ENCODE assay signal across 8 cellular contexts in the genomic region with DNA sequence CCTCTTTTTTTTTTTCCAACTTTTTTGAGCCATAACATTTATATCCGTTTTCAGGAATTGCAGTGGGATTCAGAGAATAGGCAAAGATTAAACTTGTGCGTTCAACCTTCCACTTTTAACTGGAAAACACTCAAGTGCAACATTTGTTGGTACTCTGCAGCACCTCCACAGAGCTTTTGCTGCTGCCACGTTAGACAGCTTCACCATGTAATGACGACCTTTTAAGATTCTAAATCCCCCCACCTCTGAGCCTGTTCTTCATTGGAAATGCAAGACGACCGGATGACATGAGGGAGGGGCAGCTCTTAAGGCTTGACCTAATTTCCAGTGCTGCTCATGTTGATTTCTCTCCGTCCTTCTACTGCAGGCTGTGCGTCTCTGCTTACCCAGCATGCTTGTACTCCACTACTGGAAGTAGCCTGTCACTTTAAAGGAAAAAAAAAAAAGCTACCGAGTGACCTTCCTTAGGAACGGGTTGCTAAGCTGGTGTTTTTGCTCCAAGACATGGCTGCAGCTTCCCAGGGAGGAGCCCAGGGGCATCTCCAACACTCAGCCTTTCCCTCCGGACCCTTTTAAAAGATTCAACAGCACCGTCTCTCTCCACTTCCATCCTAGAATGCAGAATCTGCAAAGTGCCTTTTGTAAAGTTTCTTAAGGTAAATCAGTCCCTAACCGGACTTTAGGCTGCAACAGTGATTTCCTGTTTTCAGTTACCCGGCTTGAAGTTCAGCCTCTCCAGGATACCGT. TPM values are rescaled to one million over a fixed set of nuclear protein-coding genes. Genes with fewer than 3 reads are reported as not detected.
DNase-seq lines count a peak whose midpoint lies in the region; ATAC-seq, FAIRE-seq and TF ChIP-seq lines count a peak whose summit lies in the region.

A gene (plus strand): TSS at position 481 of the 747 bp plus-strand sequence. CDS start 6,051 bp downstream, outside the sequence.

- H3K27me3 ChIP-seq in adipocyte (replicated peaks; ENCODE audit: control insufficient read depth, insufficient read depth, low read length) (no peaks in the 10 kb centered on the region), ovary (no peaks in the 10 kb centered on the region)

- peaks cover 17% of the 10 kb centered on the region for H3K4me1 Mint-ChIP-seq in HFFc6 (ENCODE audit: low read depth)

- H3K9ac ChIP-seq in adipocyte (ENCODE audit: low read length), result peak within 1 kb of the TSS; percentile 81

- peaks cover 4% of the 10 kb centered on the region; the same call in 1 of the 2 replicates for H3K27me3 Mint-ChIP-seq in HFFc6 (ENCODE audit: insufficient read depth)

- TF ChIP-seq CTCF in A549 (IDR thresholded peaks at IDR 0.05) (no peak), HFFc6 (IDR thresholded peaks at IDR 0.05) (no peak), ovary (IDR thresholded peaks at IDR 0.05) (no peak)

- H3K4me1 ChIP-seq in A549, result no peaks in the 10 kb centered on the region
- peaks cover 13% of the 10 kb centered on the region for H3K4me1 ChIP-seq in adipocyte (ENCODE audit: control insufficient read depth, insufficient read depth, low read length)
- H3K4me1 ChIP-seq in ovary (ENCODE audit: insufficient read depth), result peaks cover 6% of the 10 kb centered on the region

- H3K9me3 Mint-ChIP-seq in HFFc6, result no peaks in the 10 kb centered on the region

- POLR2A ChIA-PET in A549 (lab: Yijun Ruan, JAX), result interaction anchor here (0.6 to 1.7 kb wide), 2 partner anchors 10 to 1900 kb away, joined by 3 to 4 read pairs; no protein-coding TSS in a partner anchor

- no peaks in the 10 kb centered on the region for H3K36me3 Mint-ChIP-seq in HFFc6 (ENCODE audit: low read depth)

- intact Hi-C loops in left cardiac atrium (cut with DNase I), result no loop called here
- intact Hi-C loops in ovary (cut with DNase I), result loop anchor here in 3 of 4 donors (10.0 kb wide), 4 partner anchors 175 to 795 kb away; a partner anchor contains a TSS

- H3K4me3 Mint-ChIP-seq in HFFc6, result peak within 1 kb of the TSS; percentile 95

- no peak for FAIRE-seq in A549 (lab: Jason Lieb, UNC)

- CTCF ChIA-PET in A549 (lab: Yijun Ruan, JAX), result interaction anchor here (0.5 to 3.0 kb wide), 8 partner anchors 10 to 1812 kb away, joined by 3 to 18 read pairs (median 4); no protein-coding TSS in a partner anchor

- ATAC-seq in A549, result peak; percentile 98 to 99
- ATAC-seq in left cardiac atrium, result peak; percentile 90 to 95
- no peak for ATAC-seq in GM18517 (IDR thresholded peaks at IDR 0.05; ENCODE audit: unreplicated experiment)
- ATAC-seq in GM21423 (IDR thresholded peaks at IDR 0.05; ENCODE audit: unreplicated experiment), result no peak

- peak within 1 kb of the TSS; percentile 93 for H3K4me2 ChIP-seq in A549

- TF ChIP-seq EP300 in A549 (IDR thresholded peaks at IDR 0.05) (no peak), ovary (IDR thresholded peaks at IDR 0.05) (no peak)

- WGBS in A549 (ENCODE audit: missing lambda C conversion rate), result 2% methylated on average over 15 of the region's 15 CpGs
- 1 to 2% (median 1%) methylated on average over 15 of the region's 15 CpGs for WGBS in ovary, 3 donors

- H3K9me3 ChIP-seq in A549 (no peaks in the 10 kb centered on the region), adipocyte (ENCODE audit: control insufficient read depth, low read length) (no peaks in the 10 kb centered on the region), ovary (no peaks in the 10 kb centered on the region)

- TF ChIP-seq POLR2A in A549 (IDR thresholded peaks at IDR 0.05; ENCODE audit: low read length) (no peak), ovary (IDR thresholded peaks at IDR 0.05) (no peak)

- H3K27ac Mint-ChIP-seq in HFFc6, result peak within 1 kb of the TSS; percentile 88

- H3K4me3 ChIP-seq in A549 (peak within 1 kb of the TSS; percentile 61), adipocyte (ENCODE audit: low read length) (peak within 1 kb of the TSS; percentile 92), ovary (peak within 1 kb of the TSS; percentile 50)

- DNase-seq in A549 (ENCODE audit: low read depth in 1 of 2, low spot score in 1 of 2) (peak; percentile 38 to 58), HFFc6 (peak; percentile 44), adipocyte (ENCODE audit: low read depth) (peak; percentile 71), left cardiac atrium (no peak), ovary (no peak), NCI-H2196 treated with DMSO at 0.1 percent for 48 hours (lab: John Stamatoyannopoulos, UW; ENCODE audit: unreplicated experiment) (no peak)

- peak within 1 kb of the TSS; percentile 63 to 81 for H3K27ac ChIP-seq in A549
- no peak within 1 kb of the TSS for H3K27ac ChIP-seq in ovary

- H3K36me3 ChIP-seq in adipocyte (ENCODE audit: control insufficient read depth, insufficient read depth, low read length, severe bottlenecking) (no peaks in the 10 kb centered on the region), ovary (no peaks in the 10 kb centered on the region)

- no peak for TF ChIP-seq RAD21 in A549 (conservative IDR thresholded peaks at IDR 0.05 in 1 of 2, IDR thresholded peaks at IDR 0.05 in 1 of 2)

TF ChIP-seq in A549, 52 proteins besides CTCF, POLR2A, EP300 and RAD21:
- TF ChIP-seq MAZ (IDR thresholded peaks at IDR 0.05; ENCODE audit: borderline replicate concordance, low read depth, low read length) (no peak), FOSB (CRISPR knock-in tag; IDR thresholded peaks at IDR 0.05) (no peak), ZFP36 (IDR thresholded peaks at IDR 0.05; ENCODE audit: borderline replicate concordance, partially characterized antibody) (no peak), HOXB5 (CRISPR knock-in tag; IDR thresholded peaks at IDR 0.05) (no peak), RCOR1 (IDR thresholded peaks at IDR 0.05; ENCODE audit: low read depth, low read length) (no peak), ZNF302 (CRISPR knock-in tag; IDR thresholded peaks at IDR 0.05) (no peak), FOSL2 (IDR thresholded peaks at IDR 0.05) (no peak), FOSL2 (CRISPR knock-in tag; IDR thresholded peaks at IDR 0.05) (no peak), EHMT2 (IDR thresholded peaks at IDR 0.05; ENCODE audit: low read depth) (no peak), POLR2AphosphoS2 (conservative IDR thresholded peaks at IDR 0.05; ENCODE audit: low read length) (no peak), CHD4 (IDR thresholded peaks at IDR 0.05; ENCODE audit: borderline replicate concordance) (no peak), ZSCAN20 (CRISPR knock-in tag; IDR thresholded peaks at IDR 0.05) (no peak), HOXB13 (CRISPR knock-in tag; IDR thresholded peaks at IDR 0.05; ENCODE audit: low read depth) (no peak), HDAC2 (IDR thresholded peaks at IDR 0.05) (no peak), GATA3 (IDR thresholded peaks at IDR 0.05; ENCODE audit: borderline replicate concordance) (no peak), KDM1A (IDR thresholded peaks at IDR 0.05; ENCODE audit: low read depth) (no peak)
- TF ChIP-seq, protein P1, sequence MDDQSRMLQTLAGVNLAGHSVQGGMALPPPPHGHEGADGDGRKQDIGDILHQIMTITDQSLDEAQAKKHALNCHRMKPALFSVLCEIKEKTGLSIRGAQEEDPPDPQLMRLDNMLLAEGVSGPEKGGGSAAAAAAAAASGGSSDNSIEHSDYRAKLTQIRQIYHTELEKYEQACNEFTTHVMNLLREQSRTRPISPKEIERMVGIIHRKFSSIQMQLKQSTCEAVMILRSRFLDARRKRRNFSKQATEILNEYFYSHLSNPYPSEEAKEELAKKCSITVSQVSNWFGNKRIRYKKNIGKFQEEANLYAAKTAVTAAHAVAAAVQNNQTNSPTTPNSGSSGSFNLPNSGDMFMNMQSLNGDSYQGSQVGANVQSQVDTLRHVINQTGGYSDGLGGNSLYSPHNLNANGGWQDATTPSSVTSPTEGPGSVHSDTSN (IDR thresholded peaks at IDR 0.05), result no peak
- TF ChIP-seq, protein P2, sequence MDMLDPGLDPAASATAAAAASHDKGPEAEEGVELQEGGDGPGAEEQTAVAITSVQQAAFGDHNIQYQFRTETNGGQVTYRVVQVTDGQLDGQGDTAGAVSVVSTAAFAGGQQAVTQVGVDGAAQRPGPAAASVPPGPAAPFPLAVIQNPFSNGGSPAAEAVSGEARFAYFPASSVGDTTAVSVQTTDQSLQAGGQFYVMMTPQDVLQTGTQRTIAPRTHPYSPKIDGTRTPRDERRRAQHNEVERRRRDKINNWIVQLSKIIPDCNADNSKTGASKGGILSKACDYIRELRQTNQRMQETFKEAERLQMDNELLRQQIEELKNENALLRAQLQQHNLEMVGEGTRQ (IDR thresholded peaks at IDR 0.05), result no peak
- TF ChIP-seq, protein P3, sequence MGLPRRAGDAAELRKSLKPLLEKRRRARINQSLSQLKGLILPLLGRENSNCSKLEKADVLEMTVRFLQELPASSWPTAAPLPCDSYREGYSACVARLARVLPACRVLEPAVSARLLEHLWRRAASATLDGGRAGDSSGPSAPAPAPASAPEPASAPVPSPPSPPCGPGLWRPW (IDR thresholded peaks at IDR 0.05), result no peak

RNA-seq across cellular contexts. Expression of the gene that starts here (rescaled TPM):
- polyA plus RNA-seq in A549 (2011; rRNA removed), result 18.8 and 23.3 TPM in 2 replicates
- 6.7 and 7.3 TPM in 2 replicates for polyA plus RNA-seq in A549 (2012; cell fraction: cytosol; rRNA removed)
- 6.0 and 8.9 TPM in 2 replicates for polyA plus RNA-seq in A549 (2012; cell fraction: nucleus; rRNA removed)
- 10.1 to 11.3 TPM (median 10.7 TPM) in 3 replicates for polyA plus RNA-seq in A549 (2017; fragmentation: RNase III; extraction: RNeasy Plus Mini Kit Qiagen cat#74134 plus additional on column Dnase treatment)
- 11.8 and 13.5 TPM in 2 replicates for polyA minus RNA-seq in A549 (2011; rRNA and poly(A)+ RNA removed)
- total RNA-seq in HFFc6 (2021; fragmentation: NEBNext Ultra II Directional; extraction: Animal tissue kit (Norgen Biotek cat#: 25700)), result 10 to 100 TPM; 19.1 to 26.5 (median 21.8) TPM
- total RNA-seq in left cardiac atrium, result 10 to 100 TPM in 1 of 2 donors, 1 to 10 TPM in 1; 7.0 to 12.9 TPM
- 10 to 100 TPM; 10.6 to 53.9 (median 17.5) TPM for total RNA-seq in ovary
- 10 to 100 TPM in 1 of 2 donors, 1 to 10 TPM in 1; 9.4 to 38.9 TPM for polyA plus RNA-seq in ovary

Comparison
In these comparisons a context has a peak if more than half of its experiments do, and no peak if none do; other contexts are left out.
1. ATAC-seq: peak in A549 (2 of 2) and left cardiac atrium (2 of 2); none in GM18517 (single experiment) and GM21423 (single experiment).
2. DNase-seq: peak in A549 (2 of 2), HFFc6 (single experiment) and adipocyte (single experiment); none in left cardiac atrium (single experiment), ovary (0 of 5) and NCI-H2196 treated with DMSO at 0.1 percent for 48 hours (single experiment).
3. H3K27ac ChIP-seq: peak in A549 (2 of 2); none in ovary (0 of 2).
4. intact Hi-C loops: an anchor here in ovary (10.0 kb wide); none called in left cardiac atrium.
5. Peak in every context shown above with its lines, with median percentiles within 50 percentile points of each other: H3K4me3 ChIP-seq.